ENCODE assay signal across 1 cellular context in the genomic region with DNA sequence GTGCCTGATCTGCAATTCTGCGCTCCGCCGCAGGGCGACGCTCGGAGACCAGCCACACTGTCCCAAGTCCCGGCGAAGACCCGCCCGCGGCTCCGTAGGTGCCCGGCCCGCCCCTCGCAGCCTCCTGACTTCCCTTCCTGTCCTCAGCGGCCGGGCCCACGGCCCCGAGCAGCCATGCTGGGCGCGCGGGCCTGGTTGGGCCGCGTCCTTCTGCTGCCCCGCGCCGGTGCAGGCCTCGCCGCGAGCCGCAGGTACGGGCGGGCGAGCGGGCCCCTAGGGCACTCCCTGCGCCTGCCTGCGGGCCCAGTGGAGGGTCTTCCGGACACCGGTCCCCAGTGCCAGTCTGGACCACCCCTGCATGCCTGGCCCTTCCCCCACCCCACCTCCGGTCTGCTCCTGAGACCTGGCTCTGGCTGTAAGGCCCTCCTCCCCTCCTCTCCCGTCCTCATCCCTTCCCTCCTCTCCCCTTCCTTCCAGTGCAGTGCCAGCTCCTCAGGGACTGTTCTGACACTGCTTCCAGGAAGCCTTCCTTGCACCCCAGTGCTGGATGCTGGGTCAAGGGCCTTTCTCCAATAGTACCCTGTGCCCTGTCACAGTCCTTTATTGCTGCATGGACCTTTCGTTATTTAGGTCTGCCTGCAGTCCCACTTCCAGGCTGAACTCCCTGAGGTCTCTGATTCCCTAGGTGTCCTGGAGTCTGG.
A peak's percentile ranks its signal among the peaks of the same experiment; 100 is the strongest.
TF ChIP-seq lines count a peak whose summit lies in the region.

A gene (plus strand): TSS at position 140 of the 701 bp plus-strand sequence. CDS start 35 bp downstream, at position 175.

TF ChIP-seq in HepG2, 621 proteins besides CTCF, POLR2A, EP300 and RAD21 (continued from another document and continues in another):
- TF ChIP-seq ZNF101 (CRISPR knock-in tag; IDR thresholded peaks at IDR 0.05; ENCODE audit: borderline replicate concordance, low read depth): no peak
- TF ChIP-seq, protein P1, sequence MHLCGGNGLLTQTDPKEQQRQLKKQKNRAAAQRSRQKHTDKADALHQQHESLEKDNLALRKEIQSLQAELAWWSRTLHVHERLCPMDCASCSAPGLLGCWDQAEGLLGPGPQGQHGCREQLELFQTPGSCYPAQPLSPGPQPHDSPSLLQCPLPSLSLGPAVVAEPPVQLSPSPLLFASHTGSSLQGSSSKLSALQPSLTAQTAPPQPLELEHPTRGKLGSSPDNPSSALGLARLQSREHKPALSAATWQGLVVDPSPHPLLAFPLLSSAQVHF (CRISPR knock-in tag; IDR thresholded peaks at IDR 0.05): no peak
- peak; percentile 47; the same call in 1 of the 2 replicates for TF ChIP-seq FOXK1 (CRISPR knock-in tag; IDR thresholded peaks at IDR 0.05; ENCODE audit: borderline replicate concordance, low read depth)
- peak; percentile 70; the same call in 1 of the 2 replicates for TF ChIP-seq ZNF430 (CRISPR knock-in tag; IDR thresholded peaks at IDR 0.05)
- TF ChIP-seq SMAD9 (CRISPR knock-in tag; IDR thresholded peaks at IDR 0.05): no peak
- TF ChIP-seq, protein P2, sequence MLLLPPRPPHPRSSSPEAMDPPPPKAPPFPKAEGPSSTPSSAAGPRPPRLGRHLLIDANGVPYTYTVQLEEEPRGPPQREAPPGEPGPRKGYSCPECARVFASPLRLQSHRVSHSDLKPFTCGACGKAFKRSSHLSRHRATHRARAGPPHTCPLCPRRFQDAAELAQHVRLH (CRISPR knock-in tag; IDR thresholded peaks at IDR 0.05; ENCODE audit: borderline replicate concordance, low read depth): peak; percentile 82; the same call in 1 of the 2 replicates
- TF ChIP-seq, protein P3, sequence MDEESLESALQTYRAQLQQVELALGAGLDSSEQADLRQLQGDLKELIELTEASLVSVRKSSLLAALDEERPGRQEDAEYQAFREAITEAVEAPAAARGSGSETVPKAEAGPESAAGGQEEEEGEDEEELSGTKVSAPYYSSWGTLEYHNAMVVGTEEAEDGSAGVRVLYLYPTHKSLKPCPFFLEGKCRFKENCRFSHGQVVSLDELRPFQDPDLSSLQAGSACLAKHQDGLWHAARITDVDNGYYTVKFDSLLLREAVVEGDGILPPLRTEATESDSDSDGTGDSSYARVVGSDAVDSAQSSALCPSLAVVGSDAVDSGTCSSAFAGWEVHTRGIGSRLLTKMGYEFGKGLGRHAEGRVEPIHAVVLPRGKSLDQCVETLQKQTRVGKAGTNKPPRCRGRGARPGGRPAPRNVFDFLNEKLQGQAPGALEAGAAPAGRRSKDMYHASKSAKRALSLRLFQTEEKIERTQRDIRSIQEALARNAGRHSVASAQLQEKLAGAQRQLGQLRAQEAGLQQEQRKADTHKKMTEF (CRISPR knock-in tag; IDR thresholded peaks at IDR 0.05): peak; percentile 78; the same call in 1 of the 2 replicates
- TF ChIP-seq CBX5 (CRISPR knock-in tag; IDR thresholded peaks at IDR 0.05; ENCODE audit: borderline replicate concordance): 0 out of 2 replicates have a peak, but pooled peaks have one; percentile 19
- 0 out of 2 replicates have a peak, but pooled peaks have one; percentile 52 for TF ChIP-seq MEIS1 (CRISPR knock-in tag; IDR thresholded peaks at IDR 0.05; ENCODE audit: borderline replicate concordance)
- TF ChIP-seq MATR3 (CRISPR knock-in tag; IDR thresholded peaks at IDR 0.05): no peak
- TF ChIP-seq, protein P4, sequence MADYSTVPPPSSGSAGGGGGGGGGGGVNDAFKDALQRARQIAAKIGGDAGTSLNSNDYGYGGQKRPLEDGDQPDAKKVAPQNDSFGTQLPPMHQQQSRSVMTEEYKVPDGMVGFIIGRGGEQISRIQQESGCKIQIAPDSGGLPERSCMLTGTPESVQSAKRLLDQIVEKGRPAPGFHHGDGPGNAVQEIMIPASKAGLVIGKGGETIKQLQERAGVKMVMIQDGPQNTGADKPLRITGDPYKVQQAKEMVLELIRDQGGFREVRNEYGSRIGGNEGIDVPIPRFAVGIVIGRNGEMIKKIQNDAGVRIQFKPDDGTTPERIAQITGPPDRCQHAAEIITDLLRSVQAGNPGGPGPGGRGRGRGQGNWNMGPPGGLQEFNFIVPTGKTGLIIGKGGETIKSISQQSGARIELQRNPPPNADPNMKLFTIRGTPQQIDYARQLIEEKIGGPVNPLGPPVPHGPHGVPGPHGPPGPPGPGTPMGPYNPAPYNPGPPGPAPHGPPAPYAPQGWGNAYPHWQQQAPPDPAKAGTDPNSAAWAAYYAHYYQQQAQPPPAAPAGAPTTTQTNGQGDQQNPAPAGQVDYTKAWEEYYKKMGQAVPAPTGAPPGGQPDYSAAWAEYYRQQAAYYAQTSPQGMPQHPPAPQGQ (CRISPR knock-in tag; IDR thresholded peaks at IDR 0.05; ENCODE audit: borderline replicate concordance): peak; percentile 49; the same call in 1 of the 2 replicates
- TF ChIP-seq XRCC5 (optimal IDR thresholded peaks at IDR 0.05; ENCODE audit: low read length): peak; percentile 79
- peak; percentile 53; the same call in 1 of the 2 replicates for TF ChIP-seq ZBTB7A (CRISPR knock-in tag; IDR thresholded peaks at IDR 0.05)
- TF ChIP-seq, protein P5, sequence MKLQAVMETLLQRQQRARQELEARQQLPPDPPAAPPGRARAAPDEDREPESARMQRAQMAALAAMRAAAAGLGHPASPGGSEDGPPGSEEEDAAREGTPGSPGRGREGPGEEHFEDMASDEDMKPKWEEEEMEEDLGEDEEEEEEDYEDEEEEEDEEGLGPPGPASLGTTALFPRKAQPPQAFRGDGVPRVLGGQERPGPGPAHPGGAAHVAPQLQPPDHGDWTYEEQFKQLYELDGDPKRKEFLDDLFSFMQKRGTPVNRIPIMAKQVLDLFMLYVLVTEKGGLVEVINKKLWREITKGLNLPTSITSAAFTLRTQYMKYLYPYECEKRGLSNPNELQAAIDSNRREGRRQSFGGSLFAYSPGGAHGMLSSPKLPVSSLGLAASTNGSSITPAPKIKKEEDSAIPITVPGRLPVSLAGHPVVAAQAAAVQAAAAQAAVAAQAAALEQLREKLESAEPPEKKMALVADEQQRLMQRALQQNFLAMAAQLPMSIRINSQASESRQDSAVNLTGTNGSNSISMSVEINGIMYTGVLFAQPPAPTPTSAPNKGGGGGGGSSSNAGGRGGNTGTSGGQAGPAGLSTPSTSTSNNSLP (IDR thresholded peaks at IDR 0.05; ENCODE audit: low read depth, low read length): no peak
- TF ChIP-seq, protein P6, sequence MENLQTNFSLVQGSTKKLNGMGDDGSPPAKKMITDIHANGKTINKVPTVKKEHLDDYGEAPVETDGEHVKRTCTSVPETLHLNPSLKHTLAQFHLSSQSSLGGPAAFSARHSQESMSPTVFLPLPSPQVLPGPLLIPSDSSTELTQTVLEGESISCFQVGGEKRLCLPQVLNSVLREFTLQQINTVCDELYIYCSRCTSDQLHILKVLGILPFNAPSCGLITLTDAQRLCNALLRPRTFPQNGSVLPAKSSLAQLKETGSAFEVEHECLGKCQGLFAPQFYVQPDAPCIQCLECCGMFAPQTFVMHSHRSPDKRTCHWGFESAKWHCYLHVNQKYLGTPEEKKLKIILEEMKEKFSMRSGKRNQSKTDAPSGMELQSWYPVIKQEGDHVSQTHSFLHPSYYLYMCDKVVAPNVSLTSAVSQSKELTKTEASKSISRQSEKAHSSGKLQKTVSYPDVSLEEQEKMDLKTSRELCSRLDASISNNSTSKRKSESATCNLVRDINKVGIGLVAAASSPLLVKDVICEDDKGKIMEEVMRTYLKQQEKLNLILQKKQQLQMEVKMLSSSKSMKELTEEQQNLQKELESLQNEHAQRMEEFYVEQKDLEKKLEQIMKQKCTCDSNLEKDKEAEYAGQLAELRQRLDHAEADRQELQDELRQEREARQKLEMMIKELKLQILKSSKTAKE (CRISPR knock-in tag; IDR thresholded peaks at IDR 0.05; ENCODE audit: borderline replicate concordance): no peak
- TF ChIP-seq MED8 (CRISPR knock-in tag; IDR thresholded peaks at IDR 0.05; ENCODE audit: insufficient replicate concordance): no peak
- TF ChIP-seq, protein P7, sequence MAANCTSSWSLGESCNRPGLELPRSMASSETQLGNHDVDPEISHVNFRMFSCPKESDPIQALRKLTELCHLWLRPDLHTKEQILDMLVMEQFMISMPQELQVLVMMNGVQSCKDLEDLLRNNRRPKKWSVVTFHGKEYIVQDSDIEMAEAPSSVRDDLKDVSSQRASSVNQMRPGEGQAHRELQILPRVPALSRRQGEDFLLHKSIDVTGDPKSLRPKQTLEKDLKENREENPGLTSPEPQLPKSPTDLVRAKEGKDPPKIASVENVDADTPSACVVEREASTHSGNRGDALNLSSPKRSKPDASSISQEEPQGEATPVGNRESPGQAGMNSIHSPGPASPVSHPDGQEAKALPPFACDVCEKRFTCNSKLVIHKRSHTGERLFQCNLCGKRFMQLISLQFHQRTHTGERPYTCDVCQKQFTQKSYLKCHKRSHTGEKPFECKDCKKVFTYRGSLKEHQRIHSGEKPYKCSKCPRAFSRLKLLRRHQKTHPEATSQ (CRISPR knock-in tag; IDR thresholded peaks at IDR 0.05; ENCODE audit: borderline replicate concordance): no peak
- TF ChIP-seq RARA (CRISPR knock-in tag; IDR thresholded peaks at IDR 0.05): no peak
- TF ChIP-seq ZNF367 (CRISPR knock-in tag; IDR thresholded peaks at IDR 0.05; ENCODE audit: borderline replicate concordance): peak; percentile 77; the same call in 1 of the 2 replicates
- TF ChIP-seq ZNF501 (CRISPR knock-in tag; IDR thresholded peaks at IDR 0.05): peak; percentile 80
- TF ChIP-seq, protein P8, sequence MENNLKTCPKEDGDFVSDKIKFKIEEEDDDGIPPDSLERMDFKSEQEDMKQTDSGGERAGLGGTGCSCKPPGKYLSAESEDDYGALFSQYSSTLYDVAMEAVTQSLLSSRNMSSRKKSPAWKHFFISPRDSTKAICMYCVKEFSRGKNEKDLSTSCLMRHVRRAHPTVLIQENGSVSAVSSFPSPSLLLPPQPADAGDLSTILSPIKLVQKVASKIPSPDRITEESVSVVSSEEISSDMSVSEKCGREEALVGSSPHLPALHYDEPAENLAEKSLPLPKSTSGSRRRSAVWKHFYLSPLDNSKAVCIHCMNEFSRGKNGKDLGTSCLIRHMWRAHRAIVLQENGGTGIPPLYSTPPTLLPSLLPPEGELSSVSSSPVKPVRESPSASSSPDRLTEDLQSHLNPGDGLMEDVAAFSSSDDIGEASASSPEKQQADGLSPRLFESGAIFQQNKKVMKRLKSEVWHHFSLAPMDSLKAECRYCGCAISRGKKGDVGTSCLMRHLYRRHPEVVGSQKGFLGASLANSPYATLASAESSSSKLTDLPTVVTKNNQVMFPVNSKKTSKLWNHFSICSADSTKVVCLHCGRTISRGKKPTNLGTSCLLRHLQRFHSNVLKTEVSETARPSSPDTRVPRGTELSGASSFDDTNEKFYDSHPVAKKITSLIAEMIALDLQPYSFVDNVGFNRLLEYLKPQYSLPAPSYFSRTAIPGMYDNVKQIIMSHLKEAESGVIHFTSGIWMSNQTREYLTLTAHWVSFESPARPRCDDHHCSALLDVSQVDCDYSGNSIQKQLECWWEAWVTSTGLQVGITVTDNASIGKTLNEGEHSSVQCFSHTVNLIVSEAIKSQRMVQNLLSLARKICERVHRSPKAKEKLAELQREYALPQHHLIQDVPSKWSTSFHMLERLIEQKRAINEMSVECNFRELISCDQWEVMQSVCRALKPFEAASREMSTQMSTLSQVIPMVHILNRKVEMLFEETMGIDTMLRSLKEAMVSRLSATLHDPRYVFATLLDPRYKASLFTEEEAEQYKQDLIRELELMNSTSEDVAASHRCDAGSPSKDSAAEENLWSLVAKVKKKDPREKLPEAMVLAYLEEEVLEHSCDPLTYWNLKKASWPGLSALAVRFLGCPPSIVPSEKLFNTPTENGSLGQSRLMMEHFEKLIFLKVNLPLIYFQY (CRISPR knock-in tag; IDR thresholded peaks at IDR 0.05; ENCODE audit: borderline replicate concordance): peak; percentile 98
- no peak for TF ChIP-seq MAFK (conservative IDR thresholded peaks at IDR 0.05 in 1 of 2, IDR thresholded peaks at IDR 0.05 in 1 of 2; ENCODE audit: low read length in 2 of 2)
- TF ChIP-seq ZNF672 (CRISPR knock-in tag; IDR thresholded peaks at IDR 0.05): 0 out of 2 replicates have a peak, but pooled peaks have one; percentile 19
- TF ChIP-seq ZNF547 (CRISPR knock-in tag; IDR thresholded peaks at IDR 0.05): peak; percentile 91
- TF ChIP-seq, protein P9, sequence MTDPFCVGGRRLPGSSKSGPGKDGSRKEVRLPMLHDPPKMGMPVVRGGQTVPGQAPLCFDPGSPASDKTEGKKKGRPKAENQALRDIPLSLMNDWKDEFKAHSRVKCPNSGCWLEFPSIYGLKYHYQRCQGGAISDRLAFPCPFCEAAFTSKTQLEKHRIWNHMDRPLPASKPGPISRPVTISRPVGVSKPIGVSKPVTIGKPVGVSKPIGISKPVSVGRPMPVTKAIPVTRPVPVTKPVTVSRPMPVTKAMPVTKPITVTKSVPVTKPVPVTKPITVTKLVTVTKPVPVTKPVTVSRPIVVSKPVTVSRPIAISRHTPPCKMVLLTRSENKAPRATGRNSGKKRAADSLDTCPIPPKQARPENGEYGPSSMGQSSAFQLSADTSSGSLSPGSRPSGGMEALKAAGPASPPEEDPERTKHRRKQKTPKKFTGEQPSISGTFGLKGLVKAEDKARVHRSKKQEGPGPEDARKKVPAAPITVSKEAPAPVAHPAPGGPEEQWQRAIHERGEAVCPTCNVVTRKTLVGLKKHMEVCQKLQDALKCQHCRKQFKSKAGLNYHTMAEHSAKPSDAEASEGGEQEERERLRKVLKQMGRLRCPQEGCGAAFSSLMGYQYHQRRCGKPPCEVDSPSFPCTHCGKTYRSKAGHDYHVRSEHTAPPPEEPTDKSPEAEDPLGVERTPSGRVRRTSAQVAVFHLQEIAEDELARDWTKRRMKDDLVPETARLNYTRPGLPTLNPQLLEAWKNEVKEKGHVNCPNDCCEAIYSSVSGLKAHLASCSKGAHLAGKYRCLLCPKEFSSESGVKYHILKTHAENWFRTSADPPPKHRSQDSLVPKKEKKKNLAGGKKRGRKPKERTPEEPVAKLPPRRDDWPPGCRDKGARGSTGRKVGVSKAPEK (CRISPR knock-in tag; IDR thresholded peaks at IDR 0.05; ENCODE audit: borderline replicate concordance): no peak
- TF ChIP-seq IKZF1 (IDR thresholded peaks at IDR 0.05): no peak
- TF ChIP-seq, protein P10, sequence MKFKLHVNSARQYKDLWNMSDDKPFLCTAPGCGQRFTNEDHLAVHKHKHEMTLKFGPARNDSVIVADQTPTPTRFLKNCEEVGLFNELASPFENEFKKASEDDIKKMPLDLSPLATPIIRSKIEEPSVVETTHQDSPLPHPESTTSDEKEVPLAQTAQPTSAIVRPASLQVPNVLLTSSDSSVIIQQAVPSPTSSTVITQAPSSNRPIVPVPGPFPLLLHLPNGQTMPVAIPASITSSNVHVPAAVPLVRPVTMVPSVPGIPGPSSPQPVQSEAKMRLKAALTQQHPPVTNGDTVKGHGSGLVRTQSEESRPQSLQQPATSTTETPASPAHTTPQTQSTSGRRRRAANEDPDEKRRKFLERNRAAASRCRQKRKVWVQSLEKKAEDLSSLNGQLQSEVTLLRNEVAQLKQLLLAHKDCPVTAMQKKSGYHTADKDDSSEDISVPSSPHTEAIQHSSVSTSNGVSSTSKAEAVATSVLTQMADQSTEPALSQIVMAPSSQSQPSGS (CRISPR knock-in tag; IDR thresholded peaks at IDR 0.05): no peak
- TF ChIP-seq ZFP36 (IDR thresholded peaks at IDR 0.05; ENCODE audit: borderline replicate concordance, low read depth, low read length, partially characterized antibody): peak; percentile 52
- TF ChIP-seq, protein P11, sequence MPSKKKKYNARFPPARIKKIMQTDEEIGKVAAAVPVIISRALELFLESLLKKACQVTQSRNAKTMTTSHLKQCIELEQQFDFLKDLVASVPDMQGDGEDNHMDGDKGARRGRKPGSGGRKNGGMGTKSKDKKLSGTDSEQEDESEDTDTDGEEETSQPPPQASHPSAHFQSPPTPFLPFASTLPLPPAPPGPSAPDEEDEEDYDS (CRISPR knock-in tag; IDR thresholded peaks at IDR 0.05): peak; percentile 76
- peak; percentile 78; the same call in 1 of the 2 replicates for TF ChIP-seq BRD4 (CRISPR knock-in tag; IDR thresholded peaks at IDR 0.05)
- TF ChIP-seq HES4 (CRISPR knock-in tag; IDR thresholded peaks at IDR 0.05; ENCODE audit: borderline replicate concordance): peak; percentile 98
- peak; percentile 80 for TF ChIP-seq PPARG (CRISPR knock-in tag; conservative IDR thresholded peaks at IDR 0.05)
- no peak for TF ChIP-seq NR3C1 (CRISPR knock-in tag; IDR thresholded peaks at IDR 0.05)
- peak; percentile 45 for TF ChIP-seq ELF1 (CRISPR knock-in tag; IDR thresholded peaks at IDR 0.05)
- TF ChIP-seq ZNF749 (CRISPR knock-in tag; IDR thresholded peaks at IDR 0.05; ENCODE audit: borderline replicate concordance): peak; percentile 75; the same call in 1 of the 2 replicates
